In genomic region chr18:32378705-32379104, GRCh38 we compare ENCODE assay signal across 11 cellular contexts.
DNase-seq lines count a peak whose midpoint lies in the region; ATAC-seq and TF ChIP-seq lines count a peak whose summit lies in the region.
"Had no signal": no experiment of that assay in that cellular context is flagged by ENCODE, and none has a peak within 500 bp of the region (broad histone marks: within the 10 kb centered on the region; RNA-seq: fewer than 3 reads in every experiment).

No MANE protein-coding gene starts in this region.

- TF ChIP-seq CTCF in fibroblast of villous mesenchyme (IDR thresholded peaks at IDR 0.05; ENCODE audit: insufficient read depth, low read depth, low read length): no peak

- peak; percentile 80 for DNase-seq in LHCN-M2 (ENCODE audit: low read depth)
- peak; percentile 79 for DNase-seq in NCI-H774 (lab: John Stamatoyannopoulos, UW)
- peak; percentile 21 for DNase-seq in fibroblast of villous mesenchyme (ENCODE audit: low read depth)
- peak; percentile 45 for DNase-seq in skeletal muscle cell (ENCODE audit: low read depth)
- no peak for DNase-seq in inferior parietal cortex (ENCODE audit: extremely low spot score)
- DNase-seq: EL; naive thymus-derived CD4-positive, alpha-beta T cell; NCI-H1694 had no signal

- H3K4me3 ChIP-seq in fibroblast of villous mesenchyme (ENCODE audit: low read depth, low read length) (no peak overlapping the region), skeletal muscle cell (ENCODE audit: low read depth, low read length) (no peak overlapping the region)
- H3K4me3 ChIP-seq: HAP-1 had no signal

- ATAC-seq in HG02610 (IDR thresholded peaks at IDR 0.05; ENCODE audit: unreplicated experiment): no peak
- no peak for ATAC-seq in GM21515 (IDR thresholded peaks at IDR 0.05; ENCODE audit: unreplicated experiment)
- ATAC-seq: naive thymus-derived CD4-positive, alpha-beta T cell had no signal
